Comparison of ENCODE assay signal across 1 cellular context in the genomic region with DNA sequence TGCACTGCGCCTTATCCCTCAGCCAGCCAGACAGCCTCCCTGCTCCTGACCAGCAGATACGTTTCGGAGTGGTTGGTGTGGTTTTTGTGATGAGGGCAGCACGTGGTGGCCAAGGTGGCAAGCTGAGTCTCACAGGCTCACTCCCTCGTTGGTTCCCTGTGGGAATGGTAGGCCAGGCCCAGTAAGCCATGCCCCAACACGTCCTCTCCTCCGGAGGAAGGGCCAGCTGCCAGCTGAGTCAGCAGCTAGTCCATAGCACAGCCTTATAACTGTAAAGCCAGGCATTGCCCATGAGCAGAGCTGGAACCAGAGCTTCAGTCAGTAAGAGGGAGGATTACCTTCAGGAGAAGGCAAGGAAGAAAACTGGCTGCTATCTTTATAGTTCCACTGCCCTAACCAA.
TF ChIP-seq lines count a peak whose summit lies in the region.

No MANE protein-coding gene starts in this region.

TF ChIP-seq in A549, 52 proteins besides CTCF, POLR2A, EP300 and RAD21:
- no peak for TF ChIP-seq NFE2L2 (conservative IDR thresholded peaks at IDR 0.05; ENCODE audit: low read length)
- peak; percentile 38 for TF ChIP-seq MAFK (IDR thresholded peaks at IDR 0.05; ENCODE audit: partially characterized antibody)
